Comparison of ENCODE assay signal across 10 cellular contexts in genomic region chr5:128539038-128539429, GRCh38. TPM values are rescaled to one million over a fixed set of nuclear protein-coding genes. Genes with fewer than 3 reads are reported as not detected.
DNase-seq lines count a peak whose midpoint lies in the region; ATAC-seq and TF ChIP-seq lines count a peak whose summit lies in the region.
"Had no signal": no experiment of that assay in that cellular context is flagged by ENCODE, and none has a peak within 500 bp of the region (broad histone marks: within the 10 kb centered on the region; RNA-seq: fewer than 3 reads in every experiment).

No MANE protein-coding gene starts in this region.

- peaks cover 4% of the 10 kb centered on the region for H3K36me3 Mint-ChIP-seq in activated CD4-positive, alpha-beta memory T cell treated with anti-CD3 and anti-CD28 coated beads, Interleukin-2, amount 10 ng/mL, durations not matched to agents 7 days and 5 days (ENCODE audit: low read depth)
- H3K36me3 Mint-ChIP-seq: IgD-negative memory B cell; stimulated activated naive B cell treated with anti-CD40 and anti-IgM and Interleukin-4, amounts not matched to agents 10 μg/mL and 1 μg/mL and 100 μg/mL, for 72 hours had no signal

- H3K27ac ChIP-seq in colonic mucosa (no peak overlapping the region), tibial artery (peak overlapping the region in 1 of 2 donors; percentile 2), Karpas-422 (ENCODE audit: low read length) (no peak overlapping the region)

- no peak overlapping the region for H2AFZ ChIP-seq in Karpas-422 (ENCODE audit: low read length)

- no peaks in the 10 kb centered on the region for H3K4me1 Mint-ChIP-seq in activated CD4-positive, alpha-beta memory T cell treated with anti-CD3 and anti-CD28 coated beads, Interleukin-2, amount 10 ng/mL, durations not matched to agents 7 days and 5 days
- H3K4me1 Mint-ChIP-seq: IgD-negative memory B cell had no signal

- POLR2A ChIA-PET in activated CD4-positive, alpha-beta memory T cell treated with anti-CD3 and anti-CD28 coated beads, Interleukin-2, amount 10 ng/mL, durations not matched to agents 7 days and 5 days (lab: Charles Lee) = no interaction called here

- H3K9ac ChIP-seq in colonic mucosa (ENCODE audit: low read depth in 2 of 2, low read length in 2 of 2) (no peak overlapping the region), Karpas-422 (ENCODE audit: low read length) (no peak overlapping the region)

- H3K4me1 ChIP-seq in colonic mucosa (no peaks in the 10 kb centered on the region), tibial artery (peaks cover 0 to 27% (median 20%) of the 10 kb centered on the region in 4 donors), Karpas-422 (ENCODE audit: low read length) (no peaks in the 10 kb centered on the region)

- DNase-seq in Kasumi-1 (lab: John Stamatoyannopoulos, UW) (peak; percentile 54 to 71), colonic mucosa (no peak), left lobe of liver (ENCODE audit: low spot score) (no peak), tibial artery (no peak), Karpas-422 (no peak)
- DNase-seq in activated CD4-positive, alpha-beta T cell treated with anti-CD3 and anti-CD28 coated beads for 48 hours = no peak
- no peak for DNase-seq in activated CD4-positive, alpha-beta memory T cell treated with anti-CD3 and anti-CD28 coated beads, Interleukin-2, amount 10 ng/mL, durations not matched to agents 7 days and 5 days
- DNase-seq: stimulated activated naive B cell treated with anti-CD40 and anti-IgM and Interleukin-4, amounts not matched to agents 10 μg/mL and 1 μg/mL and 100 μg/mL, for 72 hours had no signal

- intact Hi-C loops in colonic mucosa (cut with DNase I) = no loop called here
- intact Hi-C loops in tibial artery (cut with DNase I; ENCODE audit: low total_unique reads) = no loop called here

- H3K4me2 ChIP-seq in Karpas-422 (ENCODE audit: low read depth, low read length, poor library complexity, severe bottlenecking) = no peak overlapping the region

- H3K27me3 Mint-ChIP-seq in activated CD4-positive, alpha-beta memory T cell treated with anti-CD3 and anti-CD28 coated beads, Interleukin-2, amount 10 ng/mL, durations not matched to agents 7 days and 5 days = peaks cover 26% of the 10 kb centered on the region

- peak; percentile 34 for ATAC-seq in left lobe of liver
- no peak for ATAC-seq in GM21367 (IDR thresholded peaks at IDR 0.05; ENCODE audit: unreplicated experiment)
- ATAC-seq: stimulated activated naive B cell treated with anti-CD40 and anti-IgM and Interleukin-4, amounts not matched to agents 10 μg/mL and 1 μg/mL and 100 μg/mL, for 72 hours had no signal

- no peaks in the 10 kb centered on the region for H3K79me2 ChIP-seq in Karpas-422 (ENCODE audit: low read length)

- H3K9me2 ChIP-seq in Karpas-422 (replicated peaks; ENCODE audit: insufficient read depth, low read length) = no peaks in the 10 kb centered on the region

- H3K27me3 ChIP-seq in colonic mucosa = peaks cover 36% of the 10 kb centered on the region
- H3K27me3 ChIP-seq in tibial artery = peaks cover 0 to 28% of the 10 kb centered on the region in 2 donors
- no peaks in the 10 kb centered on the region for H3K27me3 ChIP-seq in Karpas-422 (ENCODE audit: low read length)

- no peak overlapping the region for H3K27ac Mint-ChIP-seq in activated CD4-positive, alpha-beta memory T cell treated with anti-CD3 and anti-CD28 coated beads, Interleukin-2, amount 10 ng/mL, durations not matched to agents 7 days and 5 days
- H3K27ac Mint-ChIP-seq: IgD-negative memory B cell; stimulated activated naive B cell treated with anti-CD40 and anti-IgM and Interleukin-4, amounts not matched to agents 10 μg/mL and 1 μg/mL and 100 μg/mL, for 72 hours had no signal

- H3K9me3 Mint-ChIP-seq in activated CD4-positive, alpha-beta memory T cell treated with anti-CD3 and anti-CD28 coated beads, Interleukin-2, amount 10 ng/mL, durations not matched to agents 7 days and 5 days = no peaks in the 10 kb centered on the region

- H3K36me3 ChIP-seq in colonic mucosa = no peaks in the 10 kb centered on the region
- no peaks in the 10 kb centered on the region for H3K36me3 ChIP-seq in tibial artery
- H3K36me3 ChIP-seq in Karpas-422 (ENCODE audit: insufficient read depth, low read length) = no peaks in the 10 kb centered on the region

- peak overlapping the region; percentile 31 for H3K4me3 ChIP-seq in colonic mucosa
- peak overlapping the region; percentile 44 to 60 for H3K4me3 ChIP-seq in tibial artery
- no peak overlapping the region for H3K4me3 ChIP-seq in Karpas-422 (ENCODE audit: low read length)

- H3K9me3 ChIP-seq in colonic mucosa (no peaks in the 10 kb centered on the region), tibial artery (no peaks in the 10 kb centered on the region), Karpas-422 (ENCODE audit: low read length) (no peaks in the 10 kb centered on the region; the same call in 1 of the 2 replicates)

- CTCF ChIA-PET in activated CD4-positive, alpha-beta memory T cell treated with anti-CD3 and anti-CD28 coated beads, Interleukin-2, amount 10 ng/mL, durations not matched to agents 7 days and 5 days (lab: Charles Lee) = no interaction called here

- no peak overlapping the region for H3K4me3 Mint-ChIP-seq in activated CD4-positive, alpha-beta memory T cell treated with anti-CD3 and anti-CD28 coated beads, Interleukin-2, amount 10 ng/mL, durations not matched to agents 7 days and 5 days
- H3K4me3 Mint-ChIP-seq: IgD-negative memory B cell had no signal

- H4K20me1 ChIP-seq in Karpas-422 (ENCODE audit: insufficient read depth, low read depth, low read length) = no peaks in the 10 kb centered on the region

- TF ChIP-seq CTCF in colonic mucosa (IDR thresholded peaks at IDR 0.05) (no peak), tibial artery (IDR thresholded peaks at IDR 0.05) (no peak)

RNA-seq across cellular contexts. Expression of gene FBN2, which starts 1.0 kb away (rescaled TPM):
- 1 to 10 TPM; 1.8 to 1.9 TPM for total RNA-seq in colonic mucosa
- total RNA-seq in left lobe of liver = 0.73 TPM
- not detected in 2 replicates for total RNA-seq in Karpas-422 (2014; rRNA removed; shearing (Covaris generic); ENCODE audit: low replicate concordance)
- not detected for total RNA-seq in activated CD4-positive, alpha-beta memory T cell treated with anti-CD3 and anti-CD28 coated beads, Interleukin-2, amount 10 ng/mL, durations not matched to agents 7 days and 5 days

Comparison
In these comparisons a context has a peak if more than half of its experiments do, and no peak if none do; other contexts are left out.
1. DNase-seq: peak in Kasumi-1 (2 of 2); none in colonic mucosa (single experiment), left lobe of liver (single experiment), tibial artery (0 of 2), Karpas-422 (single experiment), activated CD4-positive, alpha-beta T cell treated with anti-CD3 and anti-CD28 coated beads for 48 hours (single experiment) and activated CD4-positive, alpha-beta memory T cell treated with anti-CD3 and anti-CD28 coated beads, Interleukin-2, amount 10 ng/mL, durations not matched to agents 7 days and 5 days (single experiment).